Comparison of ENCODE assay signal across 2 cellular contexts in genomic region chr12:66130267-66131066, GRCh38.
TF ChIP-seq lines count a peak whose summit lies in the region.

LLPH (minus strand) TSS chr12:66130750; CDS start chr12:66129106, 1,644 bp downstream.

TF ChIP-seq in IMR-90, 13 proteins besides CTCF, POLR2A, EP300 and RAD21 (continued from another document):
- TF ChIP-seq USF2 (IDR thresholded peaks at IDR 0.05; ENCODE audit: low read depth, low read length) (peak; percentile 4; the same call in 1 of the 2 replicates), RCOR1 (IDR thresholded peaks at IDR 0.05; ENCODE audit: insufficient replicate concordance, low read length) (no peak), RFX5 (IDR thresholded peaks at IDR 0.05; ENCODE audit: low read depth, low read length) (no peak), ELK1 (IDR thresholded peaks at IDR 0.05; ENCODE audit: borderline replicate concordance, low read depth, low read length) (no peak), MAZ (IDR thresholded peaks at IDR 0.05; ENCODE audit: borderline replicate concordance, low read depth, low read length) (no peak), FOS (IDR thresholded peaks at IDR 0.05; ENCODE audit: low read depth, low read length) (no peak), CEBPB (IDR thresholded peaks at IDR 0.05; ENCODE audit: low read depth, low read length) (peak; percentile 69)

TF ChIP-seq in PFSK-1, 5 proteins besides CTCF, POLR2A, EP300 and RAD21 (continued from another document):
- TF ChIP-seq REST (IDR thresholded peaks at IDR 0.05; ENCODE audit: insufficient read depth in 1 of 2, low read depth in 2 of 2, low read length in 2 of 2) (0 out of 4 replicates have a peak, but pooled peaks have one; percentile 13 to 18), FOXP2 (optimal IDR thresholded peaks at IDR 0.05; ENCODE audit: borderline replicate concordance, extremely low read depth, extremely low read length, insufficient read depth) (no peak)
